14 cellular contexts compared by ENCODE assay signal in the genomic region with DNA sequence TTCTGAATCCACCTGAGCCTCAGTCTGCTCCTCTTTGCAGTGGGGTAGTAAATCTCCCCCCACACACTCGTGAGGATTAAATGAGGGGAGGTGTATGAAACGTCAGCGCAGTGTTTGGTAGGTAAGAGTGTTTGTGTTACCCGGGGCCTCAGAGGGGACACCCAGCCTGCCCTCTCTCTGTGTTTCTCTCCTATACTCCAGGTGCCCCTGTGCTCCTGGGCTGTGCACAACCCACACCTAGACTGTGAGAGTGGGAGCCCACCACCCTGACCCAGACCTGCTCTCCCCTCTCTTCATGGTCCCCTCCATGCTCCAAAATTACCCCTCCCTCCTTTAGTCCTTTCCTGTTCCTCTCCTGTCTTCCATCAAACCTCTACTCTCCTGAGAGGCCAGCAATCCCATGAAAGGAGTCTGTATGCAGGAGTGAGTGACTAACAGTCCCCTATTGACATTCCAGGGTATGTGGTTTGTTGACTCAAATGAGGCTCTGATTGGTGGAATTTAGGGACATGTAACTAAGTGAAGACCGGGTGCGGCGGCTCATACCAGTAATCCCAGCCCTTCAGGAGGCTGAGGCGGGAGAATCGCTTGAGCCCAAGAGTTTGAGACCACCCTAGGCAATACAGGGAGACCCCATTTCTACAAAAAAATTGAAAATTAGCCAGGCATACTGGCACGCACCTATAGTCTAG. TPM values are rescaled to one million over a fixed set of nuclear protein-coding genes. Genes with fewer than 3 reads are reported as not detected.
DNase-seq lines count a peak whose midpoint lies in the region; ATAC-seq, FAIRE-seq and TF ChIP-seq lines count a peak whose summit lies in the region.
"Had no signal": no experiment of that assay in that cellular context is flagged by ENCODE, and none has a peak within 500 bp of the region (broad histone marks: within the 10 kb centered on the region; RNA-seq: fewer than 3 reads in every experiment).

No MANE protein-coding gene starts in this region.

- H3K9me3 Mint-ChIP-seq in activated naive CD4-positive, alpha-beta T cell treated with anti-CD3 and anti-CD28 coated beads, Interleukin-2, amount 50 U/mL, for 72 hours, result no peaks in the 10 kb centered on the region
- H3K9me3 Mint-ChIP-seq: activated CD4-positive, alpha-beta T cell treated with anti-CD3 and anti-CD28 coated beads, Interleukin-2, amount 10 ng/mL, durations not matched to agents 24 days and 14 days had no signal

- no peak overlapping the region for H3K9ac ChIP-seq in GM23248
- H3K9ac ChIP-seq in smooth muscle cell (ENCODE audit: low read depth), result no peak overlapping the region

- H4K20me1 ChIP-seq in GM23248 (ENCODE audit: insufficient read depth) (no peaks in the 10 kb centered on the region), smooth muscle cell (ENCODE audit: low read depth) (no peaks in the 10 kb centered on the region)

- WGBS in GM23248 (ENCODE audit: low coverage in 1 of 2, low lambda C conversion rate in 2 of 2, missing lambda C conversion rate in 2 of 2), 2 experiments, result 72% methylated on average over 10 of the region's 10 CpGs
- 51% methylated on average over 10 of the region's 10 CpGs for whole genome bisulfite sequencing in smooth muscle cell (ENCODE audit: low lambda C conversion rate)

- no peak overlapping the region for H3K4me3 ChIP-seq in GM23248
- H3K4me3 ChIP-seq in smooth muscle cell, result no peak overlapping the region
- H3K4me3 ChIP-seq: ovary had no signal

- H3K4me2 ChIP-seq in GM23248 (ENCODE audit: unreplicated experiment), result no peak overlapping the region
- H3K4me2 ChIP-seq in smooth muscle cell, result peak overlapping the region; percentile 52

- no peak overlapping the region for H3K27ac ChIP-seq in GM23248
- H3K27ac ChIP-seq in smooth muscle cell (ENCODE audit: low read depth), result peak overlapping the region; percentile 12
- H3K27ac ChIP-seq: ovary had no signal

- H3F3A ChIP-seq in GM23248 (ENCODE audit: insufficient read depth) (no peaks in the 10 kb centered on the region), smooth muscle cell (ENCODE audit: low read depth) (no peaks in the 10 kb centered on the region)

- H3K27me3 ChIP-seq in GM23248 (replicated peaks; ENCODE audit: insufficient read depth) (peaks cover 18% of the 10 kb centered on the region), smooth muscle cell (ENCODE audit: low read depth) (no peaks in the 10 kb centered on the region)
- H3K27me3 ChIP-seq: ovary had no signal

- H3K36me3 ChIP-seq in GM23248 (ENCODE audit: low read depth) (no peaks in the 10 kb centered on the region), smooth muscle cell (ENCODE audit: low read depth) (no peaks in the 10 kb centered on the region)
- H3K36me3 ChIP-seq: ovary had no signal

- H2AFZ ChIP-seq in GM23248 (no peak overlapping the region), smooth muscle cell (ENCODE audit: low read depth) (no peak overlapping the region)

- H3K79me2 ChIP-seq in GM23248 (ENCODE audit: insufficient read depth), result no peaks in the 10 kb centered on the region
- no peaks in the 10 kb centered on the region for H3K79me2 ChIP-seq in smooth muscle cell (ENCODE audit: low read depth)

- H3K9me3 ChIP-seq in GM23248 (ENCODE audit: low read depth) (no peaks in the 10 kb centered on the region), smooth muscle cell (replicated peaks; ENCODE audit: low read depth) (no peaks in the 10 kb centered on the region)
- H3K9me3 ChIP-seq: ovary had no signal

- no peaks in the 10 kb centered on the region for H3K4me1 ChIP-seq in GM23248 (ENCODE audit: insufficient read depth)
- no peaks in the 10 kb centered on the region for H3K4me1 ChIP-seq in smooth muscle cell (ENCODE audit: low read depth)

- DNase-seq in GM23248 (peak; percentile 47), RCC 7860 (ENCODE audit: low spot score) (peak; percentile 62), hepatic stellate cell (ENCODE audit: low spot score) (peak; percentile 54), smooth muscle cell (lab: John Stamatoyannopoulos, UW; ENCODE audit: unreplicated experiment) (no peak), putamen (ENCODE audit: low spot score) (no peak), pons (ENCODE audit: low spot score) (no peak)
- DNase-seq in activated effector memory CD4-positive, alpha-beta T cell treated with Interleukin-2 at 50 U/mL for 16 hours, result no peak
- DNase-seq in activated naive CD4-positive, alpha-beta T cell treated with anti-CD3 and anti-CD28 coated beads, Interleukin-2, amount 50 U/mL, for 72 hours (ENCODE audit: low spot score in 2 of 2), result no peak
- DNase-seq: activated CD4-positive, alpha-beta T cell treated with anti-CD3 and anti-CD28 coated beads, Interleukin-2, amount 10 ng/mL, durations not matched to agents 24 days and 14 days; NCI-H1436; NCI-H774; stimulated activated CD4-positive, alpha-beta T cell treated with anti-CD3 and anti-CD28 coated beads, Interleukin-1b, Interleukin-23, amount 100 ng/mL, for 48 hours; stimulated activated naive CD4-positive, alpha-beta T cell treated with Interleukin-2 at 50 U/mL for 16 hours had no signal

- no peaks in the 10 kb centered on the region for H3K36me3 Mint-ChIP-seq in activated naive CD4-positive, alpha-beta T cell treated with anti-CD3 and anti-CD28 coated beads, Interleukin-2, amount 50 U/mL, for 72 hours

- no peak for TF ChIP-seq CTCF in smooth muscle cell (IDR thresholded peaks at IDR 0.05; ENCODE audit: borderline replicate concordance, insufficient read depth, poor library complexity, severe bottlenecking)

- no peak overlapping the region for H3K27ac Mint-ChIP-seq in activated naive CD4-positive, alpha-beta T cell treated with anti-CD3 and anti-CD28 coated beads, Interleukin-2, amount 50 U/mL, for 72 hours
- H3K27ac Mint-ChIP-seq: activated CD4-positive, alpha-beta T cell treated with anti-CD3 and anti-CD28 coated beads, Interleukin-2, amount 10 ng/mL, durations not matched to agents 24 days and 14 days had no signal

- in situ Hi-C loops in GM23248 (cut with MboI), result no loop called here

- H3K9me2 ChIP-seq in GM23248 (ENCODE audit: insufficient read depth), result no peaks in the 10 kb centered on the region

- peak; percentile 29 for FAIRE-seq in RCC 7860 (lab: Jason Lieb, UNC)

- no peak for ATAC-seq in activated naive CD4-positive, alpha-beta T cell treated with anti-CD3 and anti-CD28 coated beads, Interleukin-2, amount 50 U/mL, for 72 hours

RNA-seq across cellular contexts. Expression of a gene that starts 10.4 kb away (rescaled TPM):
- total RNA-seq in GM23248 (2014; rRNA removed; shearing (Covaris generic)), result not detected in 2 replicates
- polyA plus RNA-seq in GM23248 (2016; fragmentation: Nextera tagmentation; extraction: Ambion mirVana), result not detected in 2 replicates
- not detected in 2 replicates for total RNA-seq in smooth muscle cell
- polyA plus RNA-seq in smooth muscle cell, result not detected in 2 replicates
- total RNA-seq in activated naive CD4-positive, alpha-beta T cell treated with anti-CD3 and anti-CD28 coated beads, Interleukin-2, amount 50 U/mL, for 72 hours, result not detected
- total RNA-seq: activated CD4-positive, alpha-beta T cell treated with anti-CD3 and anti-CD28 coated beads, Interleukin-2, amount 10 ng/mL, durations not matched to agents 24 days and 14 days; ovary had no signal

Comparison
In these comparisons a context has a peak if more than half of its experiments do, and no peak if none do; other contexts are left out.
1. DNase-seq: peak in GM23248 (single experiment), RCC 7860 (single experiment) and hepatic stellate cell (single experiment); none in smooth muscle cell (single experiment), activated effector memory CD4-positive, alpha-beta T cell treated with Interleukin-2 at 50 U/mL for 16 hours (single experiment), putamen (single experiment), activated naive CD4-positive, alpha-beta T cell treated with anti-CD3 and anti-CD28 coated beads, Interleukin-2, amount 50 U/mL, for 72 hours (0 of 2) and pons (single experiment).